24 cellular contexts compared by ENCODE assay signal in genomic region chr14:94472842-94473241, GRCh38. TPM values are rescaled to one million over a fixed set of nuclear protein-coding genes. Genes with fewer than 3 reads are reported as not detected.
"Had no signal": no experiment of that assay in that cellular context is flagged by ENCODE, and none has a peak within 500 bp of the region (broad histone marks: within the 10 kb centered on the region; RNA-seq: fewer than 3 reads in every experiment).

No MANE protein-coding gene starts in this region.

- H3K27me3 ChIP-seq: adrenal gland, Peyer's patch had no signal

- H3K9me3 Mint-ChIP-seq: activated CD8-positive, alpha-beta T cell treated with anti-CD3 and anti-CD28 coated beads for 36 hours had no signal

- ATAC-seq: activated CD4-positive, alpha-beta T cell treated with anti-CD3 and anti-CD28 coated beads for 36 hours; activated CD8-positive, alpha-beta T cell treated with anti-CD3 and anti-CD28 coated beads for 36 hours; Right ventricle myocardium inferior had no signal

- H3K36me3 Mint-ChIP-seq: activated naive CD8-positive, alpha-beta T cell treated with anti-CD3 and anti-CD28 coated beads, Interleukin-2, amount 10 ng/mL, durations not matched to agents 7 days and 5 days had no signal

- H3K9me3 ChIP-seq: adrenal gland, Peyer's patch had no signal

- H3K4me3 ChIP-seq: adrenal gland, breast epithelium, Peyer's patch, SK-N-MC had no signal

- H3K27ac Mint-ChIP-seq: activated CD4-positive, alpha-beta T cell treated with anti-CD3 and anti-CD28 coated beads for 36 hours; activated CD8-positive, alpha-beta T cell treated with anti-CD3 and anti-CD28 coated beads for 36 hours; activated naive CD8-positive, alpha-beta T cell treated with anti-CD3 and anti-CD28 coated beads, Interleukin-2, amount 10 ng/mL, durations not matched to agents 7 days and 5 days had no signal

- H3K4me1 Mint-ChIP-seq: activated CD4-positive, alpha-beta T cell treated with anti-CD3 and anti-CD28 coated beads for 36 hours; activated naive CD8-positive, alpha-beta T cell treated with anti-CD3 and anti-CD28 coated beads, Interleukin-2, amount 10 ng/mL, durations not matched to agents 7 days and 5 days had no signal

- DNase-seq: activated CD4-positive, alpha-beta T cell treated with anti-CD3 and anti-CD28 coated beads for 36 hours; activated CD8-positive, alpha-beta T cell treated with anti-CD3 and anti-CD28 coated beads for 36 hours; activated naive CD4-positive, alpha-beta T cell treated with anti-CD3 and anti-CD28 coated beads, Interleukin-2, amount 50 U/mL, for 16 hours; activated naive CD8-positive, alpha-beta T cell treated with anti-CD3 and anti-CD28 coated beads, Interleukin-2, amount 10 ng/mL, durations not matched to agents 7 days and 5 days; aorta; caudate nucleus; MM.1S; NCI-H1105; NCI-H1436; NCI-H1694 treated with DMSO at 0.1 percent for 48 hours; NCI-H2029 treated with DMSO at 0.1 percent for 48 hours; NCI-H345; NCI-H510A; NCI-H526 treated with DMSO at 0.1 percent for 48 hours; NCI-H82; T-helper 1 cell had no signal

- H3K36me3 ChIP-seq: adrenal gland, breast epithelium, Peyer's patch had no signal

- H3K4me3 Mint-ChIP-seq: activated CD4-positive, alpha-beta T cell treated with anti-CD3 and anti-CD28 coated beads for 36 hours; activated CD8-positive, alpha-beta T cell treated with anti-CD3 and anti-CD28 coated beads for 36 hours; activated naive CD8-positive, alpha-beta T cell treated with anti-CD3 and anti-CD28 coated beads, Interleukin-2, amount 10 ng/mL, durations not matched to agents 7 days and 5 days had no signal

- H3K27ac ChIP-seq: adrenal gland, breast epithelium, Peyer's patch, SK-N-MC, VCaP had no signal

- H3K4me1 ChIP-seq: adrenal gland, breast epithelium, Peyer's patch had no signal

RNA-seq across cellular contexts. Expression of gene SERPINA9, which starts 3.2 kb away (rescaled TPM):
- total RNA-seq: activated CD4-positive, alpha-beta T cell treated with anti-CD3 and anti-CD28 coated beads for 36 hours; activated CD8-positive, alpha-beta T cell treated with anti-CD3 and anti-CD28 coated beads for 36 hours; activated naive CD8-positive, alpha-beta T cell treated with anti-CD3 and anti-CD28 coated beads, Interleukin-2, amount 10 ng/mL, durations not matched to agents 7 days and 5 days; adrenal gland; aorta; breast epithelium; cerebellum; Right ventricle myocardium inferior; T-helper 2 cell treated with Interferon-gamma antibody and Interleukin-4, amounts not matched to agents 100 ng/mL and 5 ng/mL, for 36 hours had no signal

RNA-seq across cellular contexts. Expression of gene SERPINA11, which starts 20.2 kb away (rescaled TPM):
- total RNA-seq: activated CD4-positive, alpha-beta T cell treated with anti-CD3 and anti-CD28 coated beads for 36 hours; activated CD8-positive, alpha-beta T cell treated with anti-CD3 and anti-CD28 coated beads for 36 hours; activated naive CD8-positive, alpha-beta T cell treated with anti-CD3 and anti-CD28 coated beads, Interleukin-2, amount 10 ng/mL, durations not matched to agents 7 days and 5 days; adrenal gland; aorta; cerebellum; Right ventricle myocardium inferior; T-helper 2 cell treated with Interferon-gamma antibody and Interleukin-4, amounts not matched to agents 100 ng/mL and 5 ng/mL, for 36 hours had no signal

RNA-seq across cellular contexts. Expression of gene SERPINA12, which starts 36.4 kb away (rescaled TPM):
- total RNA-seq: activated CD4-positive, alpha-beta T cell treated with anti-CD3 and anti-CD28 coated beads for 36 hours; activated CD8-positive, alpha-beta T cell treated with anti-CD3 and anti-CD28 coated beads for 36 hours; activated naive CD8-positive, alpha-beta T cell treated with anti-CD3 and anti-CD28 coated beads, Interleukin-2, amount 10 ng/mL, durations not matched to agents 7 days and 5 days; adrenal gland; aorta; breast epithelium; cerebellum; Peyer's patch; Right ventricle myocardium inferior; T-helper 2 cell treated with Interferon-gamma antibody and Interleukin-4, amounts not matched to agents 100 ng/mL and 5 ng/mL, for 36 hours had no signal
